8 cellular contexts compared by ENCODE assay signal in the genomic region with DNA sequence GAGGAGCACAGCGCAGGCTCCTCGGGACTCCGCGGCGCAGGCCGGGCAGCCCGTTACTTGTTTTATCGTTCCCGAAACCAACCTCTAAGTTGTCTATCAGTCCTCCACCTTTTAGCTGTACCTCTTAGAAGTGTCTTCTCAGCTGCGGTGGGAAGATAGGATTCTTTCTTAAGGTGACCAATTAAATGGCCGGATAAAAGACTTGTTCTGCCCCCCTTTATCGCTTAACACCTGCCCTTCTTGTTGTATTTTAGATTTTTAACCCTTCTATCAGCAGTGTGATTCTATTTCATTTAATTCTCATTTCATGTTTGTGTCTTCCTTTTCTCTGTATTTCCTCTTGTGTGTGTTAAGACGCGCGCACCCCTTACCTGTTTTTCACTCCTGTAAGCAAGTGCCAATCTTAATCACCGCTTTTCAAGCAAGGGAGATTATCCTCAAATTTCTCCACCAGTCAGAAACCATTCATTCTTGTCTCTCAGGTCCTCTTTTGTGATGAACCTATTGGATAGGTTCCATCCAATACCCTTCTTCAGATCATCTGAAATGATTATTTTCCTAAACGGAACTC. TPM values are rescaled to one million over a fixed set of nuclear protein-coding genes. Genes with fewer than 3 reads are reported as not detected.
A peak's percentile ranks its signal among the peaks of the same experiment; 100 is the strongest.
DNase-seq lines count a peak whose midpoint lies in the region; ATAC-seq and TF ChIP-seq lines count a peak whose summit lies in the region.

No MANE protein-coding gene starts in this region.

- peaks cover 6 to 15% of the 10 kb centered on the region in 2 donors for H3K36me3 Mint-ChIP-seq in activated T-cell treated with anti-CD3 and anti-CD28 coated beads, Interleukin-2, amount 50 U/mL, for 72 hours (ENCODE audit: insufficient read depth in 2 of 2)

- TF ChIP-seq POLR2A in ovary (IDR thresholded peaks at IDR 0.05): no peak

- DNase-seq in activated T-cell treated with anti-CD3 and anti-CD28 coated beads, Interleukin-2, amount 50 U/mL, for 72 hours: peak in 1 of 2 donors; percentile 15
- DNase-seq in activated T-cell treated with anti-CD3 and anti-CD28 coated beads, Interleukin-2, amount 50 U/mL, for 48 hours: no peak
- DNase-seq in RWPE2 (ENCODE audit: low spot score) (no peak), ovary (no peak), foreskin melanocyte (no peak), ACHN (no peak)

- peak overlapping the region; percentile 99 for H3K27ac Mint-ChIP-seq in activated T-cell treated with anti-CD3 and anti-CD28 coated beads, Interleukin-2, amount 50 U/mL, for 72 hours

- H3K36me3 ChIP-seq in RWPE2 (ENCODE audit: low read depth): 0 out of 2 replicates have a peak, but pooled peaks cover 7% of the 10 kb centered on the region
- no peaks in the 10 kb centered on the region for H3K36me3 ChIP-seq in endocrine pancreas (ENCODE audit: control insufficient read depth, insufficient read depth, low read length)
- no peaks in the 10 kb centered on the region for H3K36me3 ChIP-seq in ovary

- WGBS in ovary, 3 donors: 18 to 25% (median 25%) methylated on average over 17 of the region's 17 CpGs

- in situ Hi-C loops in ACHN (cut with HindIII; ENCODE audit: low pct_ligation_motif_present, low pct_unique_long_range_greater_than_20kb, low sequenced_read_pairs): no loop called here

- peaks cover 44% of the 10 kb centered on the region for H3K4me1 Mint-ChIP-seq in activated T-cell treated with anti-CD3 and anti-CD28 coated beads, Interleukin-2, amount 50 U/mL, for 72 hours (ENCODE audit: low read depth)

- H3K27ac ChIP-seq in RWPE2 (ENCODE audit: poor library complexity, severe bottlenecking): peak overlapping the region; percentile 38
- H3K27ac ChIP-seq in ovary: peak overlapping the region; percentile 96 to 98

- no peak for TF ChIP-seq CTCF in RWPE2 (IDR thresholded peaks at IDR 0.05; ENCODE audit: poor library complexity, severe bottlenecking)
- TF ChIP-seq CTCF in ovary (IDR thresholded peaks at IDR 0.05): no peak

- H3K9ac ChIP-seq in endocrine pancreas (ENCODE audit: control insufficient read depth, insufficient read depth, low read length): peak overlapping the region; percentile 100

- intact Hi-C loops in ovary (cut with DNase I): no loop called here

- no peaks in the 10 kb centered on the region for H3K27me3 Mint-ChIP-seq in activated T-cell treated with anti-CD3 and anti-CD28 coated beads, Interleukin-2, amount 50 U/mL, for 72 hours (ENCODE audit: low read depth)

- no peak for TF ChIP-seq EP300 in ovary (IDR thresholded peaks at IDR 0.05)

- H3K4me1 ChIP-seq in RWPE2 (ENCODE audit: insufficient read depth, poor library complexity, severe bottlenecking) (peaks cover 21% of the 10 kb centered on the region), endocrine pancreas (ENCODE audit: control insufficient read depth, insufficient read depth, low read length) (peaks cover 9% of the 10 kb centered on the region), ovary (ENCODE audit: insufficient read depth) (peaks cover 7% of the 10 kb centered on the region)

- peak overlapping the region; percentile 53 for H3K4me3 ChIP-seq in RWPE2 (ENCODE audit: severe bottlenecking)
- peak overlapping the region; percentile 84 for H3K4me3 ChIP-seq in endocrine pancreas (ENCODE audit: control insufficient read depth, insufficient read depth, low read length)
- peak overlapping the region; percentile 56 for H3K4me3 ChIP-seq in ovary

- H3K9me3 ChIP-seq in RWPE2 (ENCODE audit: severe bottlenecking): no peaks in the 10 kb centered on the region
- no peaks in the 10 kb centered on the region for H3K9me3 ChIP-seq in endocrine pancreas (ENCODE audit: control insufficient read depth, low read length)
- no peaks in the 10 kb centered on the region for H3K9me3 ChIP-seq in ovary

- peak overlapping the region; percentile 94 to 97 for H3K4me3 Mint-ChIP-seq in activated T-cell treated with anti-CD3 and anti-CD28 coated beads, Interleukin-2, amount 50 U/mL, for 72 hours

- H3K9me3 Mint-ChIP-seq in activated T-cell treated with anti-CD3 and anti-CD28 coated beads, Interleukin-2, amount 50 U/mL, for 72 hours: no peaks in the 10 kb centered on the region

- H3K27me3 ChIP-seq in RWPE2 (ENCODE audit: insufficient read depth, poor library complexity, severe bottlenecking): no peaks in the 10 kb centered on the region
- H3K27me3 ChIP-seq in endocrine pancreas (ENCODE audit: control insufficient read depth, insufficient read depth, low read length): no peaks in the 10 kb centered on the region
- no peaks in the 10 kb centered on the region for H3K27me3 ChIP-seq in ovary

- ATAC-seq in activated T-cell treated with anti-CD3 and anti-CD28 coated beads, Interleukin-2, amount 50 U/mL, for 72 hours (replicated peaks in 1 of 2): peak; percentile 70 to 72
- ATAC-seq in HG02870 (IDR thresholded peaks at IDR 0.05; ENCODE audit: unreplicated experiment): peak; percentile 45
- ATAC-seq in RWPE2 (ENCODE audit: low read depth): no peak

RNA-seq across cellular contexts. Expression of a gene that starts 0.3 kb away (rescaled TPM):
- 10 to 100 TPM; 22.5 to 24.5 TPM for total RNA-seq in activated T-cell treated with anti-CD3 and anti-CD28 coated beads, Interleukin-2, amount 50 U/mL, for 72 hours
- 10 to 100 TPM; 11.2 to 19.2 (median 17.0) TPM for total RNA-seq in ovary
- 10 to 100 TPM; 11.0 to 17.0 TPM for polyA plus RNA-seq in ovary

RNA-seq across cellular contexts. Expression of a gene that starts 22.8 kb away (rescaled TPM):
- total RNA-seq in activated T-cell treated with anti-CD3 and anti-CD28 coated beads, Interleukin-2, amount 50 U/mL, for 72 hours: 10 to 100 TPM; 15.6 to 17.6 TPM
- total RNA-seq in ovary: 10 to 100 TPM; 42.2 to 92.6 (median 65.9) TPM
- 10 to 100 TPM; 82.6 to 90.6 TPM for polyA plus RNA-seq in ovary

RNA-seq across cellular contexts. Expression of a gene that starts 57.4 kb away (rescaled TPM):
- total RNA-seq in activated T-cell treated with anti-CD3 and anti-CD28 coated beads, Interleukin-2, amount 50 U/mL, for 72 hours: 1 to 10 TPM; 2.5 to 3.4 TPM
- total RNA-seq in ovary: 1 to 10 TPM in 6 of 7 donors, under 1 TPM in 1; 0.83 to 3.8 (median 2.5) TPM
- polyA plus RNA-seq in ovary: 1 to 10 TPM; 1.0 to 1.1 TPM
